Comparison of ENCODE assay signal across 30 cellular contexts in the genomic region with DNA sequence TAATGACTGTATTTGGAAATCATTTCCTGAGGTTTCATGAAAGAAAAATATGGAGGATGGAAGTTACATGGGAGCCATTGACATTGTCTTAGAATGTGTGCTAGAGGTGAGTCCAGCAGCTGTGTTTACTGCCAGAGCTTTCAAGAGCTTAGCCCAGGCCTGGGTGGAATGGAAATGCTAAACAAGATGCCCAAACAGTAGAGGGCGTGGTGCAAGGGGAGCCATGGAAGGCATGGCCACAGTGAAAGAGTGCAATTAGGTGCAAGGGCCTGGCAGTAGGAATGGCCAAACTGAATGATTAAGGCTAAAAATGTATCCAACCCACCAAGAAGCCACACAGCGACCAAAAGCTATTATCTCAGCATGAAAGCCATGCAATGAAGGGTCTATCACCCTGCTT.
"Had no signal": no experiment of that assay in that cellular context is flagged by ENCODE, and none has a peak within 500 bp of the region (broad histone marks: within the 10 kb centered on the region; RNA-seq: fewer than 3 reads in every experiment).

No MANE protein-coding gene starts in this region.

- H3K27me3 ChIP-seq: ascending aorta, brain microvascular endothelial cell, gastroesophageal sphincter, right atrium auricular region, tibial nerve had no signal

- H3K27me3 Mint-ChIP-seq: activated CD4-positive, alpha-beta memory T cell treated with anti-CD3 and anti-CD28 coated beads, Interleukin-2, amount 10 ng/mL, durations not matched to agents 7 days and 5 days; activated CD4-positive, alpha-beta T cell treated with anti-CD3 and anti-CD28 coated beads, Interleukin-2, amount 10 ng/mL, durations not matched to agents 24 days and 14 days; activated naive CD8-positive, alpha-beta T cell treated with anti-CD3 and anti-CD28 coated beads, Interleukin-2, amount 10 ng/mL, durations not matched to agents 7 days and 5 days; naive B cell had no signal

- H3K4me1 Mint-ChIP-seq: activated CD4-positive, alpha-beta memory T cell treated with anti-CD3 and anti-CD28 coated beads, Interleukin-2, amount 10 ng/mL, durations not matched to agents 7 days and 5 days; activated CD4-positive, alpha-beta T cell treated with anti-CD3 and anti-CD28 coated beads, Interleukin-2, amount 10 ng/mL, durations not matched to agents 24 days and 14 days; activated naive CD4-positive, alpha-beta T cell treated with anti-CD3 and anti-CD28 coated beads, Interleukin-2, amount 10 ng/mL, durations not matched to agents 7 days and 5 days; activated naive CD8-positive, alpha-beta T cell treated with anti-CD3 and anti-CD28 coated beads, Interleukin-2, amount 10 ng/mL, durations not matched to agents 7 days and 5 days; immature natural killer cell; naive B cell had no signal

- H3K4me1 ChIP-seq: ascending aorta, gastroesophageal sphincter, right atrium auricular region, tibial nerve had no signal

- H3K36me3 ChIP-seq: ascending aorta, brain microvascular endothelial cell, gastroesophageal sphincter, right atrium auricular region, tibial nerve, WERI-Rb-1 had no signal

- H3K27ac Mint-ChIP-seq: activated CD4-positive, alpha-beta memory T cell treated with anti-CD3 and anti-CD28 coated beads, Interleukin-2, amount 10 ng/mL, durations not matched to agents 7 days and 5 days; activated CD4-positive, alpha-beta T cell treated with anti-CD3 and anti-CD28 coated beads, Interleukin-2, amount 10 ng/mL, durations not matched to agents 24 days and 14 days; activated naive CD4-positive, alpha-beta T cell treated with anti-CD3 and anti-CD28 coated beads, Interleukin-2, amount 10 ng/mL, durations not matched to agents 7 days and 5 days; activated naive CD8-positive, alpha-beta T cell treated with anti-CD3 and anti-CD28 coated beads, Interleukin-2, amount 10 ng/mL, durations not matched to agents 7 days and 5 days; activated T-cell treated with anti-CD3 and anti-CD28 coated beads, Interleukin-2, amount 50 U/mL, for 24 hours; immature natural killer cell; mesothelial cell of epicardium; naive B cell had no signal

- DNase-seq: activated CD4-positive, alpha-beta memory T cell treated with anti-CD3 and anti-CD28 coated beads, Interleukin-2, amount 10 ng/mL, durations not matched to agents 7 days and 5 days; activated CD4-positive, alpha-beta T cell treated with anti-CD3 and anti-CD28 coated beads, Interleukin-2, amount 10 ng/mL, durations not matched to agents 24 days and 14 days; activated CD4-positive, CD25-positive, alpha-beta regulatory T cell treated with anti-CD3 and anti-CD28 coated beads, Interleukin-2, amount 50 U/mL, for 72 hours; activated CD8-positive, alpha-beta memory T cell treated with anti-CD3 and anti-CD28 coated beads, Interleukin-2, amount 50 U/mL, for 48 hours; activated gamma-delta T cell; activated naive CD4-positive, alpha-beta T cell treated with anti-CD3 and anti-CD28 coated beads, Interleukin-2, amount 10 ng/mL, durations not matched to agents 7 days and 5 days; activated naive CD8-positive, alpha-beta T cell treated with anti-CD3 and anti-CD28 coated beads, Interleukin-2, amount 10 ng/mL, durations not matched to agents 7 days and 5 days; activated T-cell treated with anti-CD3 and anti-CD28 coated beads, Interleukin-2, amount 50 U/mL, for 24 hours; brain microvascular endothelial cell; dorsolateral prefrontal cortex; effector memory CD4-positive, alpha-beta T cell; erythroblast; head of caudate nucleus; hippocampal formation; immature natural killer cell; kidney; left colon; naive B cell; stimulated activated CD4-positive, alpha-beta T cell treated with anti-CD3 and anti-CD28 coated beads, Interleukin-15, amount 100 ng/mL, for 24 hours; stimulated activated CD4-positive, alpha-beta T cell treated with anti-CD3 and anti-CD28 coated beads, Interleukin-2, amount 100 ng/mL, for 24 hours; stimulated activated naive CD4-positive, alpha-beta T cell; T-helper 9 cell; WERI-Rb-1 had no signal

- H3K4me3 ChIP-seq: ascending aorta, coronary artery, dorsolateral prefrontal cortex, gastroesophageal sphincter, right atrium auricular region, tibial nerve had no signal

- H3K27ac ChIP-seq: ascending aorta, brain microvascular endothelial cell, coronary artery, dorsolateral prefrontal cortex, gastroesophageal sphincter, right atrium auricular region, tibial nerve, WERI-Rb-1 had no signal

- H3K9me3 ChIP-seq: ascending aorta, gastroesophageal sphincter, right atrium auricular region, tibial nerve had no signal

- H3K9me3 Mint-ChIP-seq: activated CD4-positive, alpha-beta memory T cell treated with anti-CD3 and anti-CD28 coated beads, Interleukin-2, amount 10 ng/mL, durations not matched to agents 7 days and 5 days; activated naive CD4-positive, alpha-beta T cell treated with anti-CD3 and anti-CD28 coated beads, Interleukin-2, amount 10 ng/mL, durations not matched to agents 7 days and 5 days; activated T-cell treated with anti-CD3 and anti-CD28 coated beads, Interleukin-2, amount 50 U/mL, for 24 hours; immature natural killer cell had no signal

- H3K36me3 Mint-ChIP-seq: activated naive CD4-positive, alpha-beta T cell treated with anti-CD3 and anti-CD28 coated beads, Interleukin-2, amount 10 ng/mL, durations not matched to agents 7 days and 5 days; activated naive CD8-positive, alpha-beta T cell treated with anti-CD3 and anti-CD28 coated beads, Interleukin-2, amount 10 ng/mL, durations not matched to agents 7 days and 5 days; immature natural killer cell; mesothelial cell of epicardium; naive B cell had no signal

- H3K4me3 Mint-ChIP-seq: activated CD4-positive, alpha-beta memory T cell treated with anti-CD3 and anti-CD28 coated beads, Interleukin-2, amount 10 ng/mL, durations not matched to agents 7 days and 5 days; activated CD4-positive, alpha-beta T cell treated with anti-CD3 and anti-CD28 coated beads, Interleukin-2, amount 10 ng/mL, durations not matched to agents 24 days and 14 days; activated naive CD4-positive, alpha-beta T cell treated with anti-CD3 and anti-CD28 coated beads, Interleukin-2, amount 10 ng/mL, durations not matched to agents 7 days and 5 days; activated naive CD8-positive, alpha-beta T cell treated with anti-CD3 and anti-CD28 coated beads, Interleukin-2, amount 10 ng/mL, durations not matched to agents 7 days and 5 days; activated T-cell treated with anti-CD3 and anti-CD28 coated beads, Interleukin-2, amount 50 U/mL, for 24 hours; immature natural killer cell; mesothelial cell of epicardium; naive B cell; neural crest cell had no signal
